13 cellular contexts compared by ENCODE assay signal in genomic region chr12:128794661-128795529, GRCh38. TPM values are rescaled to one million over a fixed set of nuclear protein-coding genes. Genes with fewer than 3 reads are reported as not detected.
A peak's percentile ranks its signal among the peaks of the same experiment; 100 is the strongest.
DNase-seq lines count a peak whose midpoint lies in the region; ATAC-seq lines count a peak whose summit lies in the region.
"Had no signal": no experiment of that assay in that cellular context is flagged by ENCODE, and none has a peak within 500 bp of the region (broad histone marks: within the 10 kb centered on the region; RNA-seq: fewer than 3 reads in every experiment).

No MANE protein-coding gene starts in this region.

- H3K27ac ChIP-seq in CD4-positive, CD25-positive, alpha-beta regulatory T cell (ENCODE audit: insufficient read depth, low read length, poor library complexity, severe bottlenecking), result no peak overlapping the region
- H3K27ac ChIP-seq in GM23248, result no peak overlapping the region
- H3K27ac ChIP-seq: uterus had no signal

- H3K4me1 ChIP-seq in CD4-positive, CD25-positive, alpha-beta regulatory T cell (ENCODE audit: control insufficient read depth, insufficient read depth, low read length, poor library complexity, severe bottlenecking), result no peaks in the 10 kb centered on the region
- H3K4me1 ChIP-seq in GM23248 (ENCODE audit: insufficient read depth), result no peaks in the 10 kb centered on the region
- H3K4me1 ChIP-seq: uterus had no signal

- 79 to 81% methylated on average over 20 of the region's 20 CpGs for WGBS in GM23248 (ENCODE audit: low coverage in 1 of 2, low lambda C conversion rate in 2 of 2, missing lambda C conversion rate in 2 of 2), 2 experiments

- H3K27ac Mint-ChIP-seq in CD4-positive, CD25-positive, alpha-beta regulatory T cell, result peak overlapping the region; percentile 4 to 71 (median 25)
- H3K27ac Mint-ChIP-seq: nephron had no signal

- no peaks in the 10 kb centered on the region for H3K9me3 ChIP-seq in CD4-positive, CD25-positive, alpha-beta regulatory T cell (ENCODE audit: control insufficient read depth in 2 of 2, low read length in 2 of 2)
- no peaks in the 10 kb centered on the region for H3K9me3 ChIP-seq in GM23248 (ENCODE audit: low read depth)
- H3K9me3 ChIP-seq: SJSA1, uterus had no signal

- peaks cover 48% of the 10 kb centered on the region for H3K36me3 Mint-ChIP-seq in CD4-positive, CD25-positive, alpha-beta regulatory T cell

- ATAC-seq in CD4-positive, CD25-positive, alpha-beta regulatory T cell (ENCODE audit: low read depth in 2 of 2), result no peak
- ATAC-seq in GM19023 (IDR thresholded peaks at IDR 0.05; ENCODE audit: unreplicated experiment) (peak; percentile 32), HG03460 (IDR thresholded peaks at IDR 0.05; ENCODE audit: unreplicated experiment) (peak; percentile 40)

- H3K4me2 ChIP-seq in GM23248 (ENCODE audit: unreplicated experiment), result no peak overlapping the region

- H3K4me3 Mint-ChIP-seq in CD4-positive, CD25-positive, alpha-beta regulatory T cell, result peak overlapping the region in 1 of 4 donors; percentile 54
- H3K4me3 Mint-ChIP-seq: nephron had no signal

- no peak overlapping the region for H2AFZ ChIP-seq in GM23248

- H3K9me3 Mint-ChIP-seq in CD4-positive, CD25-positive, alpha-beta regulatory T cell, result no peaks in the 10 kb centered on the region
- H3K9me3 Mint-ChIP-seq: nephron had no signal

- no peaks in the 10 kb centered on the region for H4K20me1 ChIP-seq in GM23248 (ENCODE audit: insufficient read depth)

- H3K27me3 Mint-ChIP-seq in CD4-positive, CD25-positive, alpha-beta regulatory T cell, result no peaks in the 10 kb centered on the region

- H3K27me3 ChIP-seq in CD4-positive, CD25-positive, alpha-beta regulatory T cell (ENCODE audit: control insufficient read depth, insufficient read depth, low read length), result no peaks in the 10 kb centered on the region
- H3K27me3 ChIP-seq in GM23248 (replicated peaks; ENCODE audit: insufficient read depth), result no peaks in the 10 kb centered on the region
- H3K27me3 ChIP-seq: SJSA1, uterus had no signal

- in situ Hi-C loops in GM23248 (cut with MboI), result no loop called here
- in situ Hi-C loops in G401 (cut with HindIII; ENCODE audit: low sequenced_read_pairs), result no loop called here

- H3K4me1 Mint-ChIP-seq in CD4-positive, CD25-positive, alpha-beta regulatory T cell, result peaks cover 9 to 24% (median 10%) of the 10 kb centered on the region in 4 donors

- H3K36me3 ChIP-seq in CD4-positive, CD25-positive, alpha-beta regulatory T cell (ENCODE audit: control insufficient read depth, insufficient read depth, low read length), result peaks cover 55% of the 10 kb centered on the region
- peaks cover 20% of the 10 kb centered on the region; the same call in 1 of the 2 replicates for H3K36me3 ChIP-seq in GM23248 (ENCODE audit: low read depth)
- H3K36me3 ChIP-seq: uterus had no signal

- H3K9ac ChIP-seq in GM23248, result no peak overlapping the region

- H3F3A ChIP-seq in GM23248 (ENCODE audit: insufficient read depth), result no peaks in the 10 kb centered on the region

- no peaks in the 10 kb centered on the region for H3K9me2 ChIP-seq in GM23248 (ENCODE audit: insufficient read depth)

- no peak overlapping the region for H3K4me3 ChIP-seq in CD4-positive, CD25-positive, alpha-beta regulatory T cell (ENCODE audit: low read depth, low read length)
- H3K4me3 ChIP-seq in GM23248, result no peak overlapping the region
- H3K4me3 ChIP-seq: SJSA1, uterus had no signal

- no peaks in the 10 kb centered on the region; the same call in 1 of the 2 replicates for H3K79me2 ChIP-seq in GM23248 (ENCODE audit: insufficient read depth)

- peak in 1 of 3 donors; percentile 16 for DNase-seq in CD4-positive, CD25-positive, alpha-beta regulatory T cell
- DNase-seq in ecto neural progenitor cell (ENCODE audit: low spot score) (peak; percentile 45), GM23248 (no peak), G401 (ENCODE audit: low spot score) (no peak), NCI-H1694 treated with DMSO at 0.1 percent for 48 hours (lab: John Stamatoyannopoulos, UW) (no peak), GF-D8 (lab: John Stamatoyannopoulos, UW) (no peak)
- DNase-seq: NCI-H187; stimulated activated CD4-positive, alpha-beta T cell treated with anti-CD3 and anti-CD28 coated beads, Interleukin-4, amount 100 ng/mL, for 24 hours; uterus had no signal

RNA-seq across cellular contexts. Expression of gene SLC15A4, which starts 28.9 kb away (rescaled TPM):
- 12.4 TPM for total RNA-seq in CD4-positive, CD25-positive, alpha-beta regulatory T cell
- 1 to 10 TPM; 1.7 to 6.0 (median 2.5) TPM for polyA plus RNA-seq in CD4-positive, CD25-positive, alpha-beta regulatory T cell
- 50.3 and 69.4 TPM in 2 replicates for total RNA-seq in GM23248 (2014; rRNA removed; shearing (Covaris generic))
- polyA plus RNA-seq in GM23248 (2016; fragmentation: Nextera tagmentation; extraction: Ambion mirVana), result 5.5 and 5.7 TPM in 2 replicates
- total RNA-seq in G401 (2014; rRNA removed; shearing (Covaris generic)), result 32.8 and 48.6 TPM in 2 replicates

RNA-seq across cellular contexts. Expression of gene GLT1D1, which starts 58.4 kb away (rescaled TPM):
- total RNA-seq in CD4-positive, CD25-positive, alpha-beta regulatory T cell, result not detected
- under 1 TPM in 2 of 4 donors, not detected in 2; 0.07 to 0.08 TPM for polyA plus RNA-seq in CD4-positive, CD25-positive, alpha-beta regulatory T cell
- not detected in 2 replicates for total RNA-seq in GM23248 (2014; rRNA removed; shearing (Covaris generic))
- not detected in 2 replicates for polyA plus RNA-seq in GM23248 (2016; fragmentation: Nextera tagmentation; extraction: Ambion mirVana)
- total RNA-seq in G401 (2014; rRNA removed; shearing (Covaris generic)), result 0.14 and 1.5 TPM in 2 replicates
- total RNA-seq: SJSA1 had no signal

Comparison
In these comparisons a context has a peak if more than half of its experiments do, and no peak if none do; other contexts are left out.
1. ATAC-seq: peak in GM19023 (single experiment) and HG03460 (single experiment); none in CD4-positive, CD25-positive, alpha-beta regulatory T cell (0 of 2).